ENCODE assay signal across 1 cellular context in genomic region chr14:102914474-102915291, GRCh38.
A peak's percentile ranks its signal among the peaks of the same experiment; 100 is the strongest.
TF ChIP-seq lines count a peak whose summit lies in the region.

No MANE protein-coding gene starts in this region.

TF ChIP-seq in HepG2, 621 proteins besides CTCF, POLR2A, EP300 and RAD21 (continued from another document):
- TF ChIP-seq ARID3A (IDR thresholded peaks at IDR 0.05; ENCODE audit: low read depth, low read length) (no peak), KLF11 (CRISPR knock-in tag; IDR thresholded peaks at IDR 0.05) (no peak), ZNF224 (CRISPR knock-in tag; IDR thresholded peaks at IDR 0.05) (no peak), FOSL2 (CRISPR knock-in tag; IDR thresholded peaks at IDR 0.05) (no peak), AGO2 (optimal IDR thresholded peaks at IDR 0.05; ENCODE audit: low read depth, low read length) (peak; percentile 41)
